In the genomic region with DNA sequence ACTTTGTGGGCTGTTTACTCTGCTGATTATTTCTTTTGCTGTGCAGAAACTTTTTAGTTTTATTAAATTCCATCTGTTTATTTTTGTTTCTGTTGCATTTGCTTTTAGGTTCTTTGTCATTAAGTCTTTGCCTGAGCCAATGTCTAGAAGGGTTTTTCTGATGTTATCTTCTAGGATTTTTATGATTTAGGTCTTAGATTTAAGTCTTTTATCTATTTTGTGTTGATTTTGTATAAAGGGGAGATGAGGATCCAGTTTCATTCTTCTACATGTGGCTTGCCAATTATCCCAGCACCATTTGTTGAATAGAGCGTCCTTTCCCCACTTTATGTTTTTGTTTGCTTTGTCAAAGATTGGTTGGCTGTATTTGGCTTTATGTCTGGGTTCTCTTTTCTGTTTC, we compare ENCODE assay signal across 3 cellular contexts. TPM values are rescaled to one million over a fixed set of nuclear protein-coding genes. Genes with fewer than 3 reads are reported as not detected.
"Had no signal": no experiment of that assay in that cellular context is flagged by ENCODE, and none has a peak within 500 bp of the region (broad histone marks: within the 10 kb centered on the region; RNA-seq: fewer than 3 reads in every experiment).

No MANE protein-coding gene starts in this region.

RNA-seq across cellular contexts. Expression of a gene that starts 47.1 kb away (rescaled TPM):
- total RNA-seq: GM23248, GM23338, HFFc6 had no signal
